Comparison of ENCODE assay signal across 1 cellular context in genomic region chr9:80233102-80233843, GRCh38.
TF ChIP-seq lines count a peak whose summit lies in the region.

No MANE protein-coding gene starts in this region.

TF ChIP-seq in SK-N-SH treated with all-trans-retinoic acid at 6 μM for 48 hours, 23 proteins besides CTCF, POLR2A, EP300 and RAD21 (continued from another document):
- TF ChIP-seq TSHZ2 (CRISPR knock-in tag; IDR thresholded peaks at IDR 0.05) (no peak), ZNF70 (CRISPR knock-in tag; IDR thresholded peaks at IDR 0.05) (no peak)
